In the genomic region with DNA sequence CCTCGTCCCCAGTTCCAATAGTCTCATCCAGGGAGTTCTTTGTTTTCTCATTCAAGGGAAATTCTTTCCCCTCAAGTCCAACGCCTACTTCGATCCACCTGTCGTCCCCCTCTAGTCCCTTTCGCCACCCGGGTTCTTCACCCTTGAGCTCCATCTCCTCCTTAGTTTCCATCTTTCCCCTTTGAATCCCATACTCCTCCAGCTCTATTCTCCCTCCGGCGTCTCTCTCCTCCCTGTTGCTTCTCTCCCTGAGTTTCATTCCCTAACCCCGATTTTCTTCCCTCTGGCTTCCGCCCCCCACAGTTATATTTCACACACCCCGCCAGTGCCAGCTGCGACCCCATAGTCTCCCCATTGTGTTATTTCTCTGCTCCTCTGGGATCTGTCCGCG, we compare ENCODE assay signal across 10 cellular contexts. TPM values are rescaled to one million over a fixed set of nuclear protein-coding genes. Genes with fewer than 3 reads are reported as not detected.
DNase-seq lines count a peak whose midpoint lies in the region; ATAC-seq and TF ChIP-seq lines count a peak whose summit lies in the region.
"Had no signal": no experiment of that assay in that cellular context is flagged by ENCODE, and none has a peak within 500 bp of the region (broad histone marks: within the 10 kb centered on the region; RNA-seq: fewer than 3 reads in every experiment).

No MANE protein-coding gene starts in this region.

- no peak for TF ChIP-seq POLR2A in stomach (IDR thresholded peaks at IDR 0.05)

- CTCF ChIA-PET in activated CD8-positive, alpha-beta memory T cell treated with anti-CD3 and anti-CD28 coated beads, Interleukin-2, amount 10 ng/mL, durations not matched to agents 7 days and 5 days (lab: Charles Lee), result interaction anchor here (0.6 to 2.6 kb wide), 8 partner anchors 13 to 141 kb away, joined by 3 to 31 read pairs (median 7); no protein-coding TSS in a partner anchor

- peaks cover 5% of the 10 kb centered on the region for H3K36me3 ChIP-seq in SK-N-MC (ENCODE audit: insufficient read depth, low read length)
- peaks cover 6 to 12% (median 9%) of the 10 kb centered on the region in 4 donors for H3K36me3 ChIP-seq in stomach

- 17 to 27% (median 22%) methylated on average over 14 of the region's 14 CpGs for WGBS in stomach, 5 donors

- peaks cover 41% of the 10 kb centered on the region for H3K4me1 Mint-ChIP-seq in activated CD8-positive, alpha-beta memory T cell treated with anti-CD3 and anti-CD28 coated beads, Interleukin-2, amount 10 ng/mL, durations not matched to agents 7 days and 5 days
- H3K4me1 Mint-ChIP-seq in glutamatergic neuron (ENCODE audit: low read depth, unreplicated experiment), result peaks cover 26% of the 10 kb centered on the region

- no peaks in the 10 kb centered on the region for H3K9me3 Mint-ChIP-seq in activated CD8-positive, alpha-beta memory T cell treated with anti-CD3 and anti-CD28 coated beads, Interleukin-2, amount 10 ng/mL, durations not matched to agents 7 days and 5 days (ENCODE audit: low read depth)
- peaks cover 17% of the 10 kb centered on the region for H3K9me3 Mint-ChIP-seq in glutamatergic neuron (ENCODE audit: unreplicated experiment)

- TF ChIP-seq EP300 in stomach (IDR thresholded peaks at IDR 0.05), result no peak

- H3K27ac Mint-ChIP-seq in activated CD8-positive, alpha-beta memory T cell treated with anti-CD3 and anti-CD28 coated beads, Interleukin-2, amount 10 ng/mL, durations not matched to agents 7 days and 5 days, result no peak overlapping the region
- peak overlapping the region; percentile 96 for H3K27ac Mint-ChIP-seq in glutamatergic neuron (ENCODE audit: unreplicated experiment)

- no peaks in the 10 kb centered on the region for H3K9me3 ChIP-seq in SK-N-MC (ENCODE audit: low read depth, low read length)
- H3K9me3 ChIP-seq in stomach, result no peaks in the 10 kb centered on the region

- intact Hi-C loops in stomach (cut with DNase I; ENCODE audit: low total_unique reads), result loop anchor here (5.0 kb wide), 1 partner anchor 50 kb away; no protein-coding TSS in a partner anchor

- no peak for ATAC-seq in activated CD8-positive, alpha-beta memory T cell treated with anti-CD3 and anti-CD28 coated beads, Interleukin-2, amount 10 ng/mL, durations not matched to agents 7 days and 5 days
- no peak for ATAC-seq in GM18861 (IDR thresholded peaks at IDR 0.05; ENCODE audit: unreplicated experiment)
- no peak for ATAC-seq in HG02981 (IDR thresholded peaks at IDR 0.05; ENCODE audit: unreplicated experiment)

- peaks cover 52% of the 10 kb centered on the region for H3K27me3 Mint-ChIP-seq in activated CD8-positive, alpha-beta memory T cell treated with anti-CD3 and anti-CD28 coated beads, Interleukin-2, amount 10 ng/mL, durations not matched to agents 7 days and 5 days
- peaks cover 22% of the 10 kb centered on the region for H3K27me3 Mint-ChIP-seq in glutamatergic neuron (ENCODE audit: unreplicated experiment)

- H3K27ac ChIP-seq in SK-N-MC (peak overlapping the region; percentile 83; the same call in 1 of the 2 replicates), stomach (peak overlapping the region in 2 of 5 donors; percentile 85 to 89)

- TF ChIP-seq CTCF in glutamatergic neuron (IDR thresholded peaks at IDR 0.05; ENCODE audit: partially characterized antibody, unreplicated experiment) (no peak), stomach (IDR thresholded peaks at IDR 0.05) (no peak)

- H3K27me3 ChIP-seq in stomach, result peaks cover 5 to 62% (median 53%) of the 10 kb centered on the region in 3 donors

- peak overlapping the region; percentile 63 for H3K9ac ChIP-seq in SK-N-MC (ENCODE audit: insufficient read length)

- H3K4me3 ChIP-seq in SK-N-MC, result peak overlapping the region; percentile 99
- H3K4me3 ChIP-seq in stomach, result peak overlapping the region in 3 of 4 donors; percentile 54 to 89 (median 62)

- H3K4me3 Mint-ChIP-seq in activated CD8-positive, alpha-beta memory T cell treated with anti-CD3 and anti-CD28 coated beads, Interleukin-2, amount 10 ng/mL, durations not matched to agents 7 days and 5 days, result peak overlapping the region; percentile 78
- peak overlapping the region; percentile 88 for H3K4me3 Mint-ChIP-seq in glutamatergic neuron (ENCODE audit: unreplicated experiment)

- peaks cover 5% of the 10 kb centered on the region for H3K36me3 Mint-ChIP-seq in activated CD8-positive, alpha-beta memory T cell treated with anti-CD3 and anti-CD28 coated beads, Interleukin-2, amount 10 ng/mL, durations not matched to agents 7 days and 5 days
- H3K36me3 Mint-ChIP-seq in glutamatergic neuron (ENCODE audit: unreplicated experiment), result no peaks in the 10 kb centered on the region

- DNase-seq in activated CD8-positive, alpha-beta memory T cell treated with anti-CD3 and anti-CD28 coated beads, Interleukin-2, amount 10 ng/mL, durations not matched to agents 7 days and 5 days, result no peak
- DNase-seq in activated CD8-positive, alpha-beta memory T cell treated with anti-CD3 and anti-CD28 coated beads, Interleukin-2, amount 50 U/mL, for 4 hours, result no peak
- DNase-seq in SK-N-MC (ENCODE audit: low read depth, low spot score) (no peak), glutamatergic neuron (no peak), stomach (no peak), NCI-H1092 (lab: John Stamatoyannopoulos, UW) (no peak)

- peaks cover 0 to 35% (median 21%) of the 10 kb centered on the region in 4 donors for H3K4me1 ChIP-seq in stomach

RNA-seq across cellular contexts. Expression of a gene that starts 0.6 kb away (rescaled TPM):
- total RNA-seq in activated CD8-positive, alpha-beta memory T cell treated with anti-CD3 and anti-CD28 coated beads, Interleukin-2, amount 10 ng/mL, durations not matched to agents 7 days and 5 days, result under 1 TPM; 0.19 to 0.55 TPM
- total RNA-seq in glutamatergic neuron (ENCODE audit: unreplicated experiment) (188 TPM), stomach (1 to 10 TPM in 3 of 5 donors, not detected in 2; 1.1 to 2.0 (median 1.8) TPM)
- under 1 TPM; 0.25 to 0.76 (median 0.65) TPM for polyA plus RNA-seq in stomach
- total RNA-seq: activated CD8-positive, alpha-beta memory T cell treated with anti-CD3 and anti-CD28 coated beads for 36 hours had no signal

RNA-seq across cellular contexts. Expression of a gene that starts 9.7 kb away (rescaled TPM):
- 100 to 1,000 TPM; 148 to 158 TPM for total RNA-seq in activated CD8-positive, alpha-beta memory T cell treated with anti-CD3 and anti-CD28 coated beads, Interleukin-2, amount 10 ng/mL, durations not matched to agents 7 days and 5 days
- 104 TPM for total RNA-seq in glutamatergic neuron (ENCODE audit: unreplicated experiment)
- total RNA-seq in stomach, result 100 to 1,000 TPM in 1 of 5 donors, 10 to 100 TPM in 4; 58.9 to 193 (median 70.7) TPM
- 100 to 1,000 TPM in 2 of 3 donors, 10 to 100 TPM in 1; 94.5 to 110 (median 108) TPM for polyA plus RNA-seq in stomach

RNA-seq across cellular contexts. Expression of a gene that starts 11.1 kb away (rescaled TPM):
- total RNA-seq in activated CD8-positive, alpha-beta memory T cell treated with anti-CD3 and anti-CD28 coated beads, Interleukin-2, amount 10 ng/mL, durations not matched to agents 7 days and 5 days, result 10 to 100 TPM; 37.2 to 45.2 TPM
- 28.6 TPM for total RNA-seq in glutamatergic neuron (ENCODE audit: unreplicated experiment)
- 100 to 1,000 TPM in 1 of 5 donors, 10 to 100 TPM in 4; 27.9 to 198 (median 42.6) TPM for total RNA-seq in stomach
- polyA plus RNA-seq in stomach, result 10 to 100 TPM; 32.2 to 43.1 (median 42.5) TPM

RNA-seq across cellular contexts. Expression of a gene that starts 16.8 kb away (rescaled TPM):
- total RNA-seq in activated CD8-positive, alpha-beta memory T cell treated with anti-CD3 and anti-CD28 coated beads, Interleukin-2, amount 10 ng/mL, durations not matched to agents 7 days and 5 days, result not detected
- total RNA-seq in glutamatergic neuron (ENCODE audit: unreplicated experiment) (0.88 TPM), stomach (not detected)
- polyA plus RNA-seq in stomach, result not detected
- total RNA-seq: activated CD8-positive, alpha-beta memory T cell treated with anti-CD3 and anti-CD28 coated beads for 36 hours; left colon had no signal

RNA-seq across cellular contexts. Expression of a gene that starts 18.7 kb away (rescaled TPM):
- not detected for total RNA-seq in activated CD8-positive, alpha-beta memory T cell treated with anti-CD3 and anti-CD28 coated beads, Interleukin-2, amount 10 ng/mL, durations not matched to agents 7 days and 5 days
- total RNA-seq in glutamatergic neuron (ENCODE audit: unreplicated experiment) (2.5 TPM), stomach (not detected)
- not detected for polyA plus RNA-seq in stomach
- total RNA-seq: activated CD8-positive, alpha-beta memory T cell treated with anti-CD3 and anti-CD28 coated beads for 36 hours; left colon had no signal

Comparison
In these comparisons a context has a peak if more than half of its experiments do, and no peak if none do; other contexts are left out.
1. RNA of a gene that starts 0.6 kb away (total RNA-seq): 188 TPM in glutamatergic neuron (single experiment); 1.1 to 2.0 TPM in stomach and 0.19 to 0.55 TPM in activated CD8-positive, alpha-beta memory T cell treated with anti-CD3 and anti-CD28 coated beads, Interleukin-2, amount 10 ng/mL, durations not matched to agents 7 days and 5 days; every median in the first group is over 10 times any median in the second.